Comparison of ENCODE assay signal across 15 cellular contexts in the genomic region with DNA sequence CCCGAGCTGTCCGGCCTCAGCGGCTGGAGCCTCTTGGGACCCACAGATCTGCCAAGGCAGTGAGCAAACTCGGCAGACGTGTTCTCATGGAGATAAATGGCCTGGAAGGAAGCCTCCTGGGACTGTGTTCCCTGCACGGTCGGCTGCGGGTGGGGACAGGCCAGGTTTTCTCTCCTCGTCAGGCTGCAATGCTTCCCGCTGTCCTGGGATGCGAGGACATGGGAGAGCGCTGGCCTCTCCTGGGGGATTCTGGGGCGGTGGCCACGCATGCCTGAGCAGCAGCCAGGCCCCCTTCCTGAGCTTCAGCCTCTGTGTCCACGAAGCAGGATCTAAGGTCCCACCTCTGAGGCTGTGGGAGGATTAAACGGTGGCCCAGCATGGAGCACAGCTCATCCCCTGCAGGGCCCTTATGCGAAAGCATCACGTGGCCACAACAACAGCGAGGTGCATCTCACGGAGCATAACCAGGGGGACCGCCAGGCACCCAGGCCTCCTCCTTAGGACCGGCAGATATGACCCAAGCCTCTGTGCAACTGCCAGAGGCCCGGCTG. TPM values are rescaled to one million over a fixed set of nuclear protein-coding genes. Genes with fewer than 3 reads are reported as not detected.
"Had no signal": no experiment of that assay in that cellular context is flagged by ENCODE, and none has a peak within 500 bp of the region (broad histone marks: within the 10 kb centered on the region; RNA-seq: fewer than 3 reads in every experiment).

No MANE protein-coding gene starts in this region.

- ATAC-seq: activated CD8-positive, alpha-beta T cell treated with anti-CD3 and anti-CD28 coated beads, Interleukin-2, amount 10 ng/mL, durations not matched to agents 7 days and 5 days; activated naive CD4-positive, alpha-beta T cell treated with anti-CD3 and anti-CD28 coated beads, Interleukin-2, amount 50 U/mL, for 72 hours; heart right ventricle; sciatic nerve had no signal

- H3K9me3 ChIP-seq: esophagus squamous epithelium, heart right ventricle, neutrophil, upper lobe of left lung had no signal

- DNase-seq: activated CD4-positive, alpha-beta T cell treated with anti-CD3 and anti-CD28 coated beads for 48 hours; activated CD8-positive, alpha-beta T cell treated with anti-CD3 and anti-CD28 coated beads, Interleukin-2, amount 10 ng/mL, durations not matched to agents 7 days and 5 days; anterior cingulate cortex; dorsolateral prefrontal cortex; esophagus squamous epithelium; foreskin fibroblast; islet precursor cell; stimulated activated CD4-positive, alpha-beta T cell treated with anti-CD3 and anti-CD28 coated beads, Interleukin-2, amount 100 ng/mL, for 24 hours; stimulated activated naive CD4-positive, alpha-beta T cell treated with Interleukin-2 at 50 U/mL for 16 hours had no signal

- H3K4me3 ChIP-seq: dorsolateral prefrontal cortex, esophagus squamous epithelium, heart right ventricle, upper lobe of left lung had no signal

- H3K4me3 Mint-ChIP-seq: activated CD8-positive, alpha-beta T cell treated with anti-CD3 and anti-CD28 coated beads, Interleukin-2, amount 10 ng/mL, durations not matched to agents 7 days and 5 days had no signal

- H3K27ac ChIP-seq: dorsolateral prefrontal cortex, esophagus squamous epithelium, heart right ventricle, neutrophil, upper lobe of left lung had no signal

- H3K27ac Mint-ChIP-seq: activated CD8-positive, alpha-beta T cell treated with anti-CD3 and anti-CD28 coated beads, Interleukin-2, amount 10 ng/mL, durations not matched to agents 7 days and 5 days had no signal

- H3K27me3 ChIP-seq: dorsolateral prefrontal cortex, esophagus squamous epithelium, heart right ventricle, neutrophil, upper lobe of left lung had no signal

RNA-seq across cellular contexts. Expression of gene C13orf46, which starts 21.2 kb away (rescaled TPM):
- total RNA-seq: esophagus squamous epithelium, myocyte had no signal
